ENCODE assay signal across 34 cellular contexts in the genomic region with DNA sequence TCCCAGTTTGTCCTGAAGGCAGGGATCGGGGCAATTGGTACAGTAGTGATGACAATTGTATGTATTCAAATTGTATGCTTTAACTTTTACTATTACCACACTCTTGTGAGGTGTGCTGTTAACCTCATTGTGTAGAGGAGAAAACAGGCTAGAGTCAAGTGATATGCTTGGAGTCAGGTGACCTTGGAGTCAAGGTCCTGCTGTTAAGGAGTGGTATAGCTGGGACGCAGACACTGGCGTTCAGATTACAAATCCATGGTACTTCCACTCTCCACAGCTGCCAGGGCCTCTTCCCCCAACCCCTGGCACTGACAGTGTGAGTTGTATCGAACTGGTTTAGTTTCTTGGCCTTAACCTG. TPM values are rescaled to one million over a fixed set of nuclear protein-coding genes. Genes with fewer than 3 reads are reported as not detected.
DNase-seq lines count a peak whose midpoint lies in the region; ATAC-seq, FAIRE-seq and TF ChIP-seq lines count a peak whose summit lies in the region.
"Had no signal": no experiment of that assay in that cellular context is flagged by ENCODE, and none has a peak within 500 bp of the region (broad histone marks: within the 10 kb centered on the region; RNA-seq: fewer than 3 reads in every experiment).

No MANE protein-coding gene starts in this region.

- no peaks in the 10 kb centered on the region for H3K4me1 ChIP-seq in kidney (ENCODE audit: control insufficient read depth in 1 of 2, insufficient read depth in 1 of 2, low read depth in 1 of 2, low read length in 2 of 2)
- H3K4me1 ChIP-seq in small intestine (ENCODE audit: control insufficient read depth in 2 of 2, insufficient read depth in 1 of 2, low read depth in 1 of 2, low read length in 1 of 2): no peaks in the 10 kb centered on the region
- H3K4me1 ChIP-seq: esophagus squamous epithelium, foreskin keratinocyte, lower lobe of right lung, transverse colon had no signal

- ATAC-seq in Right ventricle myocardium superior (ENCODE audit: poor library complexity): peak; percentile 30
- no peak for ATAC-seq in left cardiac atrium
- no peak for ATAC-seq in HG03039 (IDR thresholded peaks at IDR 0.05; ENCODE audit: unreplicated experiment)
- ATAC-seq: foreskin keratinocyte had no signal

- H3K4me3 ChIP-seq in kidney (ENCODE audit: low read length in 2 of 2) (no peak overlapping the region), small intestine (ENCODE audit: low read depth in 1 of 2, low read length in 2 of 2) (no peak overlapping the region)
- H3K4me3 ChIP-seq: dorsolateral prefrontal cortex, esophagus squamous epithelium, lower lobe of right lung, ovary, smooth muscle cell, transverse colon had no signal

- POLR2A ChIA-PET in RWPE1 (lab: Yijun Ruan, JAX; ENCODE audit: low non-redundant PET): no interaction called here

- H3K36me3 ChIP-seq in kidney (ENCODE audit: control insufficient read depth in 1 of 2, insufficient read depth in 2 of 2, low read length in 2 of 2): peaks cover 19% of the 10 kb centered on the region in 2 donors
- H3K36me3 ChIP-seq in small intestine (ENCODE audit: control insufficient read depth in 2 of 2, insufficient read depth in 2 of 2, low read length in 2 of 2): peaks cover 2 to 7% of the 10 kb centered on the region in 2 donors
- H3K36me3 ChIP-seq: ovary had no signal

- 43 to 75% (median 56%) methylated on average over 4 of the region's 4 CpGs for WGBS in small intestine, 3 donors

- H3K9me3 ChIP-seq in kidney (ENCODE audit: control insufficient read depth in 1 of 2, low read length in 2 of 2) (no peaks in the 10 kb centered on the region), small intestine (ENCODE audit: control insufficient read depth, low read depth) (no peaks in the 10 kb centered on the region)
- H3K9me3 ChIP-seq: esophagus squamous epithelium, lower lobe of right lung, ovary, transverse colon had no signal

- FAIRE-seq in kidney (lab: Jason Lieb, UNC) (no peak), small intestine (lab: Jason Lieb, UNC) (no peak)
- FAIRE-seq: endometrium had no signal

- H3K27ac ChIP-seq in RWPE1: peak overlapping the region; percentile 32
- H3K27ac ChIP-seq in kidney (ENCODE audit: low read depth in 2 of 2, low read length in 2 of 2): no peak overlapping the region
- H3K27ac ChIP-seq in small intestine (ENCODE audit: low read depth in 1 of 2, low read length in 1 of 2): no peak overlapping the region
- H3K27ac ChIP-seq: dorsolateral prefrontal cortex, esophagus squamous epithelium, foreskin keratinocyte, lower lobe of right lung, ovary, transverse colon had no signal

- CTCF ChIA-PET in RWPE1 (lab: Yijun Ruan, JAX): no interaction called here

- intact Hi-C loops in Right ventricle myocardium superior (cut with DNase I) (no loop called here), left cardiac atrium (cut with DNase I) (no loop called here), kidney (cut with DNase I) (no loop called here)

- DNase-seq in Right ventricle myocardium superior: no peak
- DNase-seq in left cardiac atrium: no peak
- no peak for DNase-seq in RWPE1 (ENCODE audit: low spot score)
- DNase-seq in kidney: peak; percentile 1
- DNase-seq in small intestine: peak; percentile 37
- no peak for DNase-seq in NCI-H1417 treated with DMSO at 0.1 percent for 48 hours (lab: John Stamatoyannopoulos, UW)
- DNase-seq in amygdala (lab: John Stamatoyannopoulos, UW): no peak
- DNase-seq: activated CD4-positive, alpha-beta T cell treated with anti-CD3 and anti-CD28 coated beads, Interleukin-2, amount 10 ng/mL, durations not matched to agents 24 days and 14 days; activated gamma-delta T cell treated with Interleukin-2 at 50 U/mL for 16 hours; activated T-cell treated with anti-CD3 and anti-CD28 coated beads, Interleukin-2, amount 50 U/mL, for 1 hour; dorsolateral prefrontal cortex; esophagus squamous epithelium; foreskin keratinocyte; head of caudate nucleus; IMR-90; islet precursor cell; lower lobe of right lung; NCI-H1436; NCI-H2081; NCI-H526 treated with DMSO at 0.1 percent for 48 hours; NK-92 treated with Interleukin-12 subunit alpha and Interleukin-12 subunit beta, amount 100 ng/mL, for 24 hours; ovary; retina; SHP77 treated with DMSO at 0.1 percent for 48 hours; stimulated activated CD4-positive, alpha-beta T cell treated with anti-CD3 and anti-CD28 coated beads, Interleukin-1b, Interleukin-23, amount 100 ng/mL, for 48 hours; transverse colon had no signal

- no peak overlapping the region for H3K9ac ChIP-seq in kidney (ENCODE audit: low read length in 2 of 2)

- TF ChIP-seq CTCF in RWPE1 (conservative IDR thresholded peaks at IDR 0.05; ENCODE audit: low read depth) (no peak), kidney (IDR thresholded peaks at IDR 0.05; ENCODE audit: borderline replicate concordance, extremely low read depth, insufficient read depth) (no peak)

- H3K27me3 ChIP-seq in small intestine (ENCODE audit: control insufficient read depth in 2 of 2, insufficient read depth in 2 of 2, low read length in 2 of 2): no peaks in the 10 kb centered on the region
- H3K27me3 ChIP-seq: dorsolateral prefrontal cortex, esophagus squamous epithelium, foreskin keratinocyte, ovary, transverse colon had no signal

RNA-seq across cellular contexts. Expression of gene CNPY3, which starts 10.5 kb away (rescaled TPM):
- total RNA-seq in Right ventricle myocardium superior (20.6 TPM), left cardiac atrium (10 to 100 TPM; 19.1 to 28.4 TPM), kidney (49.9 TPM)
- polyA plus RNA-seq in kidney (ENCODE audit: insufficient read depth, low read depth, low replicate concordance) (40.1 TPM), small intestine (10 to 100 TPM in 2 of 3 donors, 1 to 10 TPM in 1; 8.7 to 36.1 (median 14.6) TPM)

RNA-seq across cellular contexts. Expression of gene GNMT, which starts 20.8 kb away (rescaled TPM):
- 2.3 TPM for total RNA-seq in Right ventricle myocardium superior
- under 1 TPM; 0.41 to 0.63 TPM for total RNA-seq in left cardiac atrium
- total RNA-seq in kidney: 0.54 TPM
- polyA plus RNA-seq in kidney (ENCODE audit: insufficient read depth, low read depth, low replicate concordance): 1.9 TPM
- polyA plus RNA-seq in small intestine: under 1 TPM in 1 of 3 donors, not detected in 2; 0.34 TPM
- total RNA-seq: IMR-90, LHCN-M2, smooth muscle cell had no signal
- polyA plus RNA-seq: smooth muscle cell had no signal

RNA-seq across cellular contexts. Expression of gene PTCRA, which starts 23.9 kb away (rescaled TPM):
- total RNA-seq in Right ventricle myocardium superior: not detected
- total RNA-seq in left cardiac atrium: not detected
- total RNA-seq in kidney: not detected
- not detected for polyA plus RNA-seq in kidney (ENCODE audit: insufficient read depth, low read depth, low replicate concordance)
- not detected for polyA plus RNA-seq in small intestine
- total RNA-seq: A673; activated CD4-positive, alpha-beta T cell treated with anti-CD3 and anti-CD28 coated beads, Interleukin-2, amount 10 ng/mL, durations not matched to agents 24 days and 14 days; cerebellum; esophagus squamous epithelium; foreskin keratinocyte; G401; IMR-90; LHCN-M2; smooth muscle cell; T-helper 2 cell treated with Interferon-gamma antibody and Interleukin-4, amounts not matched to agents 100 ng/mL and 5 ng/mL, for 36 hours; transverse colon had no signal
- polyA plus RNA-seq: foreskin keratinocyte, IMR-90, ovary, smooth muscle cell had no signal

RNA-seq across cellular contexts. Expression of gene PEX6, which starts 39.2 kb away (rescaled TPM):
- total RNA-seq in Right ventricle myocardium superior (27.1 TPM), left cardiac atrium (10 to 100 TPM; 15.0 to 25.6 TPM), kidney (22.6 TPM)
- polyA plus RNA-seq in kidney (ENCODE audit: insufficient read depth, low read depth, low replicate concordance) (18.0 TPM), small intestine (10 to 100 TPM; 17.8 to 51.4 (median 34.6) TPM)

RNA-seq across cellular contexts. Expression of gene PPP2R5D, which starts 44.6 kb away (rescaled TPM):
- 34.6 TPM for total RNA-seq in Right ventricle myocardium superior
- 10 to 100 TPM; 25.2 to 30.2 TPM for total RNA-seq in left cardiac atrium
- total RNA-seq in kidney: 22.6 TPM
- polyA plus RNA-seq in kidney (ENCODE audit: insufficient read depth, low read depth, low replicate concordance): 21.8 TPM
- 10 to 100 TPM; 44.2 to 96.8 (median 46.7) TPM for polyA plus RNA-seq in small intestine

Comparison
In these comparisons a context has a peak if more than half of its experiments do, and no peak if none do; other contexts are left out.
1. DNase-seq: peak in kidney (single experiment) and small intestine (single experiment); none in Right ventricle myocardium superior (single experiment), left cardiac atrium (single experiment), RWPE1 (single experiment), NCI-H1417 treated with DMSO at 0.1 percent for 48 hours (single experiment) and amygdala (0 of 56).